In the genomic region with DNA sequence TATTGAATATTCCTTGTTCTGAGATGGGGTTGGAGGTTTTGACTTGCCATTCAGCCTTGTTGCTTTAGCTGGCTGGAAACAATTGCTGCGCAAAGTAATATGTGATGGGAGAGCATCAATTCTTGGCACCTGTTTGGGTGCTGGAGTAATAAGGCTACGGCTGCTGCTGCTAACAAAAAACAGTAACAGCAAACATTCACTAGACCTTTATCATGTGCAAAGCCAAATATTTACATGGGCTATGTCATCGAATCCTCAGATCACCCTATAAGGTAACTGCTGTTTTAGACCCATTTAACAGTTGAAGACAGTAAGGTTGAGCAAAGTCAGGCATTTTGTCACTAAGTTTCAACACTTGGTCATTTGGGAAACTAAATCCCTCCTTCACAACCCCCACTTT, we compare ENCODE assay signal across 36 cellular contexts.
"Had no signal": no experiment of that assay in that cellular context is flagged by ENCODE, and none has a peak within 500 bp of the region (broad histone marks: within the 10 kb centered on the region; RNA-seq: fewer than 3 reads in every experiment).

No MANE protein-coding gene starts in this region.

- H3K4me2 ChIP-seq: SK-N-SH had no signal

- H3K4me3 Mint-ChIP-seq: activated B cell treated with CpG ODN at 0.5 μM for 24 hours; activated CD4-positive, alpha-beta memory T cell treated with anti-CD3 and anti-CD28 coated beads for 36 hours; activated naive CD4-positive, alpha-beta T cell treated with anti-CD3 and anti-CD28 coated beads, Interleukin-2, amount 10 ng/mL, durations not matched to agents 7 days and 5 days; activated naive CD8-positive, alpha-beta T cell; activated naive CD8-positive, alpha-beta T cell treated with anti-CD3 and anti-CD28 coated beads, Interleukin-2, amount 50 U/mL, for 24 hours; activated T-cell treated with anti-CD3 and anti-CD28 coated beads, Interleukin-2, amount 50 U/mL, for 4 hours; activated T-helper 1 cell treated with anti-CD3 and anti-CD28 coated beads, Interleukin-12 subunit alpha, Interleukin-12 subunit beta, Interleukin-2, Interleukin-4 antibody, amounts not matched to agents 30 ng/mL and 10 ng/mL and 1 ng/mL, durations not matched to agents 14 hours and 24 hours and 36 hours; brain; T-helper 1 cell treated with Interleukin-12 subunit alpha and Interleukin-12 subunit beta and Interleukin-4 antibody, amounts not matched to agents 30 μg/mL and 1 μg/mL, for 36 hours; T-helper 2 cell treated with Interferon-gamma antibody and Interleukin-4, amounts not matched to agents 5 μg/mL and 100 μg/mL, for 36 hours had no signal

- ATAC-seq: activated naive CD8-positive, alpha-beta T cell treated with anti-CD3 and anti-CD28 coated beads, Interleukin-2, amount 50 U/mL, for 24 hours; activated T-cell treated with anti-CD3 and anti-CD28 coated beads, Interleukin-2, amount 50 U/mL, for 4 hours; PC-3 had no signal

- H3K9me3 Mint-ChIP-seq: activated B cell treated with CpG ODN at 0.5 μM for 24 hours; activated T-cell treated with anti-CD3 and anti-CD28 coated beads, Interleukin-2, amount 50 U/mL, for 4 hours had no signal

- H3K27me3 ChIP-seq: Peyer's patch, SJSA1 had no signal

- H3K4me1 ChIP-seq: Peyer's patch had no signal

- H3K27ac Mint-ChIP-seq: activated B cell treated with CpG ODN at 0.5 μM for 24 hours; activated CD4-positive, alpha-beta memory T cell treated with anti-CD3 and anti-CD28 coated beads for 36 hours; activated naive CD4-positive, alpha-beta T cell treated with anti-CD3 and anti-CD28 coated beads, Interleukin-2, amount 10 ng/mL, durations not matched to agents 7 days and 5 days; activated naive CD8-positive, alpha-beta T cell; activated naive CD8-positive, alpha-beta T cell treated with anti-CD3 and anti-CD28 coated beads, Interleukin-2, amount 50 U/mL, for 24 hours; activated T-helper 1 cell treated with anti-CD3 and anti-CD28 coated beads, Interleukin-12 subunit alpha, Interleukin-12 subunit beta, Interleukin-2, Interleukin-4 antibody, amounts not matched to agents 30 ng/mL and 10 ng/mL and 1 ng/mL, durations not matched to agents 14 hours and 24 hours and 36 hours; brain; T-helper 1 cell treated with Interleukin-12 subunit alpha and Interleukin-12 subunit beta and Interleukin-4 antibody, amounts not matched to agents 30 μg/mL and 1 μg/mL, for 36 hours; T-helper 2 cell treated with Interferon-gamma antibody and Interleukin-4, amounts not matched to agents 5 μg/mL and 100 μg/mL, for 36 hours had no signal

- H3K36me3 ChIP-seq: Peyer's patch, SJSA1 had no signal

- H3K4me3 ChIP-seq: Peyer's patch, SJSA1 had no signal

- H3K4me1 Mint-ChIP-seq: activated B cell treated with CpG ODN at 0.5 μM for 24 hours; activated naive CD4-positive, alpha-beta T cell treated with anti-CD3 and anti-CD28 coated beads, Interleukin-2, amount 10 ng/mL, durations not matched to agents 7 days and 5 days; activated naive CD8-positive, alpha-beta T cell treated with anti-CD3 and anti-CD28 coated beads, Interleukin-2, amount 50 U/mL, for 24 hours; brain had no signal

- H3K36me3 Mint-ChIP-seq: activated CD4-positive, alpha-beta memory T cell treated with anti-CD3 and anti-CD28 coated beads for 36 hours; activated naive CD4-positive, alpha-beta T cell treated with anti-CD3 and anti-CD28 coated beads, Interleukin-2, amount 10 ng/mL, durations not matched to agents 7 days and 5 days; activated naive CD8-positive, alpha-beta T cell; brain had no signal

- H3K27ac ChIP-seq: Peyer's patch, SJSA1 had no signal

- DNase-seq: activated B cell treated with CpG ODN at 0.5 μM for 24 hours; activated CD4-positive, alpha-beta memory T cell treated with anti-CD3 and anti-CD28 coated beads for 36 hours; activated CD4-positive, alpha-beta T cell treated with anti-CD3 and anti-CD28 coated beads for 4 hours; activated CD4-positive, alpha-beta T cell treated with anti-CD3 and anti-CD28 coated beads, Interleukin-2, amount 50 U/mL, for 1 hour; activated CD4-positive, CD25-positive, alpha-beta regulatory T cell treated with anti-CD3 and anti-CD28 coated beads, Interleukin-2, amount 50 U/mL, for 72 hours; activated CD8-positive, alpha-beta memory T cell treated with anti-CD3 and anti-CD28 coated beads, Interleukin-2, amount 50 U/mL, for 4 hours; activated naive CD4-positive, alpha-beta T cell treated with anti-CD3 and anti-CD28 coated beads, Interleukin-2, amount 10 ng/mL, durations not matched to agents 7 days and 5 days; activated naive CD8-positive, alpha-beta T cell treated with anti-CD3 and anti-CD28 coated beads, Interleukin-2, amount 50 U/mL, for 24 hours; activated T-cell treated with anti-CD3 and anti-CD28 coated beads for 4 hours; activated T-cell treated with anti-CD3 and anti-CD28 coated beads, Interleukin-2, amount 50 U/mL, for 4 hours; anterior cingulate cortex; caudate nucleus; cerebellar nuclear complex; Kasumi-1; KG1; MM.1S; NCI-H1092; NCI-H1436 treated with DMSO at 0.1 percent for 48 hours; NCI-H1694 treated with DMSO at 0.1 percent for 48 hours; NCI-H2029; NCI-H2171 treated with DMSO at 0.1 percent for 48 hours; NCI-H2227 treated with DMSO at 0.1 percent for 48 hours; NCI-H446; NCI-H510A treated with DMSO at 0.1 percent for 48 hours; NK-92 treated with Interleukin-12 subunit alpha and Interleukin-12 subunit beta, amount 100 ng/mL, for 24 hours; PC-3; Peyer's patch; RPMI8226; SHP77 treated with DMSO at 0.1 percent for 48 hours; SK-N-SH had no signal

- H3K9ac ChIP-seq: SK-N-SH had no signal

- H3K9me3 ChIP-seq: Peyer's patch, SJSA1, SK-N-SH had no signal

- H3K27me3 Mint-ChIP-seq: activated B cell treated with CpG ODN at 0.5 μM for 24 hours; activated CD4-positive, alpha-beta memory T cell treated with anti-CD3 and anti-CD28 coated beads for 36 hours; activated naive CD4-positive, alpha-beta T cell treated with anti-CD3 and anti-CD28 coated beads, Interleukin-2, amount 10 ng/mL, durations not matched to agents 7 days and 5 days; activated naive CD8-positive, alpha-beta T cell; activated naive CD8-positive, alpha-beta T cell treated with anti-CD3 and anti-CD28 coated beads, Interleukin-2, amount 50 U/mL, for 24 hours; brain had no signal
